ENCODE assay signal across 1 cellular context in the genomic region with DNA sequence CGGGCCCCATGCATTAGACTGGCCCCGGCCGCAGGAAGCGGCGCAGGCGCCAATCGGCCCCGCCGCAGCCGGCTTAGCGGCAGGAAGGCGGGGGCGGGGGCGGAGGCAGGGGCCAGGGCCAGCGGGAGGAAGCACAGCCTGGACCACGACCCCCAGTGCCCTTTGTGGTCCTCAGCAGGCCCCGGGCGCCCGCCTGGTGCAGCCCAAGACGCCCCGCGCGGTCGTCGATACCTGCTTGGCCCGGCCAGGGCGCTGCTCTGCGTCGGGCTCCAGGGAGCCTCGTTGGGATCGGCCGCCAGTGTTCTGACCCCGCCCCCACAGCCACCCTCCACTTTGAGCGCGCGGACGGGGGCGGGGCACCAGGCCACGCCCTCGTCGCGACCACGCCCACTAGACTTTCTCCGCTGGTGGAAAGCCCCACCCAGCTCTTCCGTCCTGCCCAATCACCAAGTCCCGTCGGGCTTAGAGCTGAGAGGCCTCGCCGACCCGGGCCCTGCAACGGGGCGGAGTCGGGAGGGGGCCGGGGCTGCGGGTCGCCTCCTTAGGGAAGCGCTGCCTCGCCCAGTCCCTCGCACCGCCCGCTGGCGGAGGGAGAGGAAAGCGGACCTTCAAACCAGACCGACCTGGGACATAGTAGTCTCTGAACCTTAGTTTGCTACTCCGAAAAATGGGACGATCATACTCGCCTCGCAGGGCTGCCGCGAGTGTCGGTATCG.
TF ChIP-seq lines count a peak whose summit lies in the region.

A gene with protein sequence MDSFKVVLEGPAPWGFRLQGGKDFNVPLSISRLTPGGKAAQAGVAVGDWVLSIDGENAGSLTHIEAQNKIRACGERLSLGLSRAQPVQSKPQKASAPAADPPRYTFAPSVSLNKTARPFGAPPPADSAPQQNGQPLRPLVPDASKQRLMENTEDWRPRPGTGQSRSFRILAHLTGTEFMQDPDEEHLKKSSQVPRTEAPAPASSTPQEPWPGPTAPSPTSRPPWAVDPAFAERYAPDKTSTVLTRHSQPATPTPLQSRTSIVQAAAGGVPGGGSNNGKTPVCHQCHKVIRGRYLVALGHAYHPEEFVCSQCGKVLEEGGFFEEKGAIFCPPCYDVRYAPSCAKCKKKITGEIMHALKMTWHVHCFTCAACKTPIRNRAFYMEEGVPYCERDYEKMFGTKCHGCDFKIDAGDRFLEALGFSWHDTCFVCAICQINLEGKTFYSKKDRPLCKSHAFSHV (minus strand): TSS at position 308 of the 716 bp plus-strand sequence. CDS start 1,092 bp downstream, outside the sequence.

TF ChIP-seq in GM12878, 131 proteins besides CTCF, POLR2A, EP300 and RAD21 (continued from another document and continues in another):
- TF ChIP-seq, protein P1, sequence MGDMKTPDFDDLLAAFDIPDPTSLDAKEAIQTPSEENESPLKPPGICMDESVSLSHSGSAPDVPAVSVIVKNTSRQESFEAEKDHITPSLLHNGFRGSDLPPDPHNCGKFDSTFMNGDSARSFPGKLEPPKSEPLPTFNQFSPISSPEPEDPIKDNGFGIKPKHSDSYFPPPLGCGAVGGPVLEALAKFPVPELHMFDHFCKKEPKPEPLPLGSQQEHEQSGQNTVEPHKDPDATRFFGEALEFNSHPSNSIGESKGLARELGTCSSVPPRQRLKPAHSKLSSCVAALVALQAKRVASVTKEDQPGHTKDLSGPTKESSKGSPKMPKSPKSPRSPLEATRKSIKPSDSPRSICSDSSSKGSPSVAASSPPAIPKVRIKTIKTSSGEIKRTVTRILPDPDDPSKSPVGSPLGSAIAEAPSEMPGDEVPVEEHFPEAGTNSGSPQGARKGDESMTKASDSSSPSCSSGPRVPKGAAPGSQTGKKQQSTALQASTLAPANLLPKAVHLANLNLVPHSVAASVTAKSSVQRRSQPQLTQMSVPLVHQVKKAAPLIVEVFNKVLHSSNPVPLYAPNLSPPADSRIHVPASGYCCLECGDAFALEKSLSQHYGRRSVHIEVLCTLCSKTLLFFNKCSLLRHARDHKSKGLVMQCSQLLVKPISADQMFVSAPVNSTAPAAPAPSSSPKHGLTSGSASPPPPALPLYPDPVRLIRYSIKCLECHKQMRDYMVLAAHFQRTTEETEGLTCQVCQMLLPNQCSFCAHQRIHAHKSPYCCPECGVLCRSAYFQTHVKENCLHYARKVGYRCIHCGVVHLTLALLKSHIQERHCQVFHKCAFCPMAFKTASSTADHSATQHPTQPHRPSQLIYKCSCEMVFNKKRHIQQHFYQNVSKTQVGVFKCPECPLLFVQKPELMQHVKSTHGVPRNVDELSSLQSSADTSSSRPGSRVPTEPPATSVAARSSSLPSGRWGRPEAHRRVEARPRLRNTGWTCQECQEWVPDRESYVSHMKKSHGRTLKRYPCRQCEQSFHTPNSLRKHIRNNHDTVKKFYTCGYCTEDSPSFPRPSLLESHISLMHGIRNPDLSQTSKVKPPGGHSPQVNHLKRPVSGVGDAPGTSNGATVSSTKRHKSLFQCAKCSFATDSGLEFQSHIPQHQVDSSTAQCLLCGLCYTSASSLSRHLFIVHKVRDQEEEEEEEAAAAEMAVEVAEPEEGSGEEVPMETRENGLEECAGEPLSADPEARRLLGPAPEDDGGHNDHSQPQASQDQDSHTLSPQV (IDR thresholded peaks at IDR 0.05), result no peak
- TF ChIP-seq TBL1XR1 (IDR thresholded peaks at IDR 0.05; ENCODE audit: low read depth, low read length) (no peak), CHD1 (IDR thresholded peaks at IDR 0.05; ENCODE audit: low read depth, low read length) (no peak), ZNF24 (IDR thresholded peaks at IDR 0.05) (no peak), BHLHE40 (IDR thresholded peaks at IDR 0.05; ENCODE audit: borderline replicate concordance in 1 of 2, low read depth in 2 of 2, low read length in 1 of 2) (peak in 1 of 2 experiments; percentile 59; a peak in 2 of 4 replicates), EZH2 (IDR thresholded peaks at IDR 0.05; ENCODE audit: borderline replicate concordance, control insufficient read depth, low read depth, low read length) (no peak), SP1 (IDR thresholded peaks at IDR 0.05; ENCODE audit: low read depth, low read length) (peak; percentile 85), CBX5 (IDR thresholded peaks at IDR 0.05; ENCODE audit: low read depth) (no peak), MTA3 (IDR thresholded peaks at IDR 0.05; ENCODE audit: borderline replicate concordance, low read length) (no peak), BRCA1 (IDR thresholded peaks at IDR 0.05; ENCODE audit: low read depth, low read length) (no peak), NR2F1 (conservative IDR thresholded peaks at IDR 0.05) (peak; percentile 93), RELA (IDR thresholded peaks at IDR 0.05; ENCODE audit: borderline replicate concordance, partially characterized antibody) (no peak), JUND (IDR thresholded peaks at IDR 0.05; ENCODE audit: low read depth, low read length) (0 out of 2 replicates have a peak, but pooled peaks have one; percentile 14), CBX3 (IDR thresholded peaks at IDR 0.05; ENCODE audit: borderline replicate concordance, low read depth) (no peak), YY1 (IDR thresholded peaks at IDR 0.05; ENCODE audit: low read depth, low read length) (peak; percentile 48), MTA2 (IDR thresholded peaks at IDR 0.05; ENCODE audit: low read depth) (no peak), POU2F2 (IDR thresholded peaks at IDR 0.05; ENCODE audit: borderline replicate concordance, low read depth, low read length) (no peak; the same call in 2 of the 3 replicates), MEF2B (IDR thresholded peaks at IDR 0.05; ENCODE audit: partially characterized antibody, poor library complexity, severe bottlenecking) (no peak), SMARCA5 (IDR thresholded peaks at IDR 0.05) (peak; percentile 90), NFIC (IDR thresholded peaks at IDR 0.05; ENCODE audit: low read depth, low read length) (no peak), IKZF1 (conservative IDR thresholded peaks at IDR 0.05) (peak; percentile 75), EGR1 (IDR thresholded peaks at IDR 0.05; ENCODE audit: borderline replicate concordance in 1 of 2, low read depth in 2 of 2, low read length in 2 of 2) (peak in 1 of 2 experiments; percentile 95; a peak in 2 of 3 replicates), NR2C2 (IDR thresholded peaks at IDR 0.05; ENCODE audit: borderline replicate concordance, control insufficient read depth, insufficient read length, low read depth) (no peak), POLR2AphosphoS5 (IDR thresholded peaks at IDR 0.05; ENCODE audit: low read length) (peak; percentile 95), RUNX3 (IDR thresholded peaks at IDR 0.05; ENCODE audit: low read length) (peak; percentile 25; the same call in 1 of the 2 replicates), RBBP5 (conservative IDR thresholded peaks at IDR 0.05) (no peak), ZZZ3 (IDR thresholded peaks at IDR 0.05; ENCODE audit: control insufficient read depth, insufficient read length, low read depth) (no peak), IKZF2 (IDR thresholded peaks at IDR 0.05) (no peak; a peak in 1 of 4 replicates)
- TF ChIP-seq, protein P2, sequence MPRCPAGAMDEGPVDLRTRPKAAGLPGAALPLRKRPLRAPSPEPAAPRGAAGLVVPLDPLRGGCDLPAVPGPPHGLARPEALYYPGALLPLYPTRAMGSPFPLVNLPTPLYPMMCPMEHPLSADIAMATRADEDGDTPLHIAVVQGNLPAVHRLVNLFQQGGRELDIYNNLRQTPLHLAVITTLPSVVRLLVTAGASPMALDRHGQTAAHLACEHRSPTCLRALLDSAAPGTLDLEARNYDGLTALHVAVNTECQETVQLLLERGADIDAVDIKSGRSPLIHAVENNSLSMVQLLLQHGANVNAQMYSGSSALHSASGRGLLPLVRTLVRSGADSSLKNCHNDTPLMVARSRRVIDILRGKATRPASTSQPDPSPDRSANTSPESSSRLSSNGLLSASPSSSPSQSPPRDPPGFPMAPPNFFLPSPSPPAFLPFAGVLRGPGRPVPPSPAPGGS (IDR thresholded peaks at IDR 0.05; ENCODE audit: borderline replicate concordance, insufficient read depth, low read depth, low read length, poor library complexity, severe bottlenecking), result no peak
- TF ChIP-seq, protein P3, sequence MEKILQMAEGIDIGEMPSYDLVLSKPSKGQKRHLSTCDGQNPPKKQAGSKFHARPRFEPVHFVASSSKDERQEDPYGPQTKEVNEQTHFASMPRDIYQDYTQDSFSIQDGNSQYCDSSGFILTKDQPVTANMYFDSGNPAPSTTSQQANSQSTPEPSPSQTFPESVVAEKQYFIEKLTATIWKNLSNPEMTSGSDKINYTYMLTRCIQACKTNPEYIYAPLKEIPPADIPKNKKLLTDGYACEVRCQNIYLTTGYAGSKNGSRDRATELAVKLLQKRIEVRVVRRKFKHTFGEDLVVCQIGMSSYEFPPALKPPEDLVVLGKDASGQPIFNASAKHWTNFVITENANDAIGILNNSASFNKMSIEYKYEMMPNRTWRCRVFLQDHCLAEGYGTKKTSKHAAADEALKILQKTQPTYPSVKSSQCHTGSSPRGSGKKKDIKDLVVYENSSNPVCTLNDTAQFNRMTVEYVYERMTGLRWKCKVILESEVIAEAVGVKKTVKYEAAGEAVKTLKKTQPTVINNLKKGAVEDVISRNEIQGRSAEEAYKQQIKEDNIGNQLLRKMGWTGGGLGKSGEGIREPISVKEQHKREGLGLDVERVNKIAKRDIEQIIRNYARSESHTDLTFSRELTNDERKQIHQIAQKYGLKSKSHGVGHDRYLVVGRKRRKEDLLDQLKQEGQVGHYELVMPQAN (conservative IDR thresholded peaks at IDR 0.05), result peak; percentile 71
- TF ChIP-seq, protein P4, sequence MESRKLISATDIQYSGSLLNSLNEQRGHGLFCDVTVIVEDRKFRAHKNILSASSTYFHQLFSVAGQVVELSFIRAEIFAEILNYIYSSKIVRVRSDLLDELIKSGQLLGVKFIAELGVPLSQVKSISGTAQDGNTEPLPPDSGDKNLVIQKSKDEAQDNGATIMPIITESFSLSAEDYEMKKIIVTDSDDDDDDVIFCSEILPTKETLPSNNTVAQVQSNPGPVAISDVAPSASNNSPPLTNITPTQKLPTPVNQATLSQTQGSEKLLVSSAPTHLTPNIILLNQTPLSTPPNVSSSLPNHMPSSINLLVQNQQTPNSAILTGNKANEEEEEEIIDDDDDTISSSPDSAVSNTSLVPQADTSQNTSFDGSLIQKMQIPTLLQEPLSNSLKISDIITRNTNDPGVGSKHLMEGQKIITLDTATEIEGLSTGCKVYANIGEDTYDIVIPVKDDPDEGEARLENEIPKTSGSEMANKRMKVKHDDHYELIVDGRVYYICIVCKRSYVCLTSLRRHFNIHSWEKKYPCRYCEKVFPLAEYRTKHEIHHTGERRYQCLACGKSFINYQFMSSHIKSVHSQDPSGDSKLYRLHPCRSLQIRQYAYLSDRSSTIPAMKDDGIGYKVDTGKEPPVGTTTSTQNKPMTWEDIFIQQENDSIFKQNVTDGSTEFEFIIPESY (IDR thresholded peaks at IDR 0.05), result no peak
- TF ChIP-seq, protein P5, sequence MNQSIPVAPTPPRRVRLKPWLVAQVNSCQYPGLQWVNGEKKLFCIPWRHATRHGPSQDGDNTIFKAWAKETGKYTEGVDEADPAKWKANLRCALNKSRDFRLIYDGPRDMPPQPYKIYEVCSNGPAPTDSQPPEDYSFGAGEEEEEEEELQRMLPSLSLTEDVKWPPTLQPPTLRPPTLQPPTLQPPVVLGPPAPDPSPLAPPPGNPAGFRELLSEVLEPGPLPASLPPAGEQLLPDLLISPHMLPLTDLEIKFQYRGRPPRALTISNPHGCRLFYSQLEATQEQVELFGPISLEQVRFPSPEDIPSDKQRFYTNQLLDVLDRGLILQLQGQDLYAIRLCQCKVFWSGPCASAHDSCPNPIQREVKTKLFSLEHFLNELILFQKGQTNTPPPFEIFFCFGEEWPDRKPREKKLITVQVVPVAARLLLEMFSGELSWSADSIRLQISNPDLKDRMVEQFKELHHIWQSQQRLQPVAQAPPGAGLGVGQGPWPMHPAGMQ (IDR thresholded peaks at IDR 0.05; ENCODE audit: borderline replicate concordance), result no peak
- TF ChIP-seq, protein P6, sequence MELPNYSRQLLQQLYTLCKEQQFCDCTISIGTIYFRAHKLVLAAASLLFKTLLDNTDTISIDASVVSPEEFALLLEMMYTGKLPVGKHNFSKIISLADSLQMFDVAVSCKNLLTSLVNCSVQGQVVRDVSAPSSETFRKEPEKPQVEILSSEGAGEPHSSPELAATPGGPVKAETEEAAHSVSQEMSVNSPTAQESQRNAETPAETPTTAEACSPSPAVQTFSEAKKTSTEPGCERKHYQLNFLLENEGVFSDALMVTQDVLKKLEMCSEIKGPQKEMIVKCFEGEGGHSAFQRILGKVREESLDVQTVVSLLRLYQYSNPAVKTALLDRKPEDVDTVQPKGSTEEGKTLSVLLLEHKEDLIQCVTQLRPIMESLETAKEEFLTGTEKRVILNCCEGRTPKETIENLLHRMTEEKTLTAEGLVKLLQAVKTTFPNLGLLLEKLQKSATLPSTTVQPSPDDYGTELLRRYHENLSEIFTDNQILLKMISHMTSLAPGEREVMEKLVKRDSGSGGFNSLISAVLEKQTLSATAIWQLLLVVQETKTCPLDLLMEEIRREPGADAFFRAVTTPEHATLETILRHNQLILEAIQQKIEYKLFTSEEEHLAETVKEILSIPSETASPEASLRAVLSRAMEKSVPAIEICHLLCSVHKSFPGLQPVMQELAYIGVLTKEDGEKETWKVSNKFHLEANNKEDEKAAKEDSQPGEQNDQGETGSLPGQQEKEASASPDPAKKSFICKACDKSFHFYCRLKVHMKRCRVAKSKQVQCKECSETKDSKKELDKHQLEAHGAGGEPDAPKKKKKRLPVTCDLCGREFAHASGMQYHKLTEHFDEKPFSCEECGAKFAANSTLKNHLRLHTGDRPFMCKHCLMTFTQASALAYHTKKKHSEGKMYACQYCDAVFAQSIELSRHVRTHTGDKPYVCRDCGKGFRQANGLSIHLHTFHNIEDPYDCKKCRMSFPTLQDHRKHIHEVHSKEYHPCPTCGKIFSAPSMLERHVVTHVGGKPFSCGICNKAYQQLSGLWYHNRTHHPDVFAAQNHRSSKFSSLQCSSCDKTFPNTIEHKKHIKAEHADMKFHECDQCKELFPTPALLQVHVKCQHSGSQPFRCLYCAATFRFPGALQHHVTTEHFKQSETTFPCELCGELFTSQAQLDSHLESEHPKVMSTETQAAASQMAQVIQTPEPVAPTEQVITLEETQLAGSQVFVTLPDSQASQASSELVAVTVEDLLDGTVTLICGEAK (IDR thresholded peaks at IDR 0.05; ENCODE audit: borderline replicate concordance), result no peak
- TF ChIP-seq, protein P7, sequence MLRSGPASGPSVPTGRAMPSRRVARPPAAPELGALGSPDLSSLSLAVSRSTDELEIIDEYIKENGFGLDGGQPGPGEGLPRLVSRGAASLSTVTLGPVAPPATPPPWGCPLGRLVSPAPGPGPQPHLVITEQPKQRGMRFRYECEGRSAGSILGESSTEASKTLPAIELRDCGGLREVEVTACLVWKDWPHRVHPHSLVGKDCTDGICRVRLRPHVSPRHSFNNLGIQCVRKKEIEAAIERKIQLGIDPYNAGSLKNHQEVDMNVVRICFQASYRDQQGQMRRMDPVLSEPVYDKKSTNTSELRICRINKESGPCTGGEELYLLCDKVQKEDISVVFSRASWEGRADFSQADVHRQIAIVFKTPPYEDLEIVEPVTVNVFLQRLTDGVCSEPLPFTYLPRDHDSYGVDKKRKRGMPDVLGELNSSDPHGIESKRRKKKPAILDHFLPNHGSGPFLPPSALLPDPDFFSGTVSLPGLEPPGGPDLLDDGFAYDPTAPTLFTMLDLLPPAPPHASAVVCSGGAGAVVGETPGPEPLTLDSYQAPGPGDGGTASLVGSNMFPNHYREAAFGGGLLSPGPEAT (IDR thresholded peaks at IDR 0.05; ENCODE audit: low read depth), result peak; percentile 26; the same call in 1 of the 2 replicates
